24 cellular contexts compared by ENCODE assay signal in genomic region chr15:54277834-54278233, GRCh38.
DNase-seq lines count a peak whose midpoint lies in the region; ATAC-seq and TF ChIP-seq lines count a peak whose summit lies in the region.
"Had no signal": no experiment of that assay in that cellular context is flagged by ENCODE, and none has a peak within 500 bp of the region (broad histone marks: within the 10 kb centered on the region; RNA-seq: fewer than 3 reads in every experiment).

No MANE protein-coding gene starts in this region.

- DNase-seq in ascending aorta (ENCODE audit: low spot score in 2 of 2) (no peak), psoas muscle (no peak), aorta (no peak), KG1 (lab: John Stamatoyannopoulos, UW) (no peak)
- DNase-seq in activated T-cell treated with anti-CD3 and anti-CD28 coated beads, Interleukin-2, amount 50 U/mL, for 4 hours = no peak
- DNase-seq: 8988T; ACHN; AML-193; BE2C; CD4-positive, alpha-beta T cell; CD8-positive, alpha-beta memory T cell; DMS 273 treated with DMSO at 0.1 percent for 48 hours; DMS79; EL; GDM1; H9 had no signal

- no peaks in the 10 kb centered on the region for H3K36me3 Mint-ChIP-seq in activated T-cell treated with anti-CD3 and anti-CD28 coated beads, Interleukin-2, amount 50 U/mL, for 4 hours (ENCODE audit: insufficient read depth)
- H3K36me3 Mint-ChIP-seq: CD14-positive monocyte had no signal

- no peaks in the 10 kb centered on the region for H3K27me3 ChIP-seq in ascending aorta
- no peaks in the 10 kb centered on the region for H3K27me3 ChIP-seq in psoas muscle (ENCODE audit: insufficient read depth in 3 of 3, low read length in 2 of 3)
- H3K27me3 ChIP-seq in skeletal muscle tissue (ENCODE audit: control insufficient read depth in 3 of 3, insufficient read depth in 3 of 3, low read length in 3 of 3) = no peaks in the 10 kb centered on the region
- no peaks in the 10 kb centered on the region for H3K27me3 ChIP-seq in aorta (ENCODE audit: control insufficient read depth in 1 of 2, insufficient read depth in 2 of 2, low read length in 1 of 2)
- H3K27me3 ChIP-seq: BE2C; BLaER1 treated with 17β-estradiol and CSF1 and Interleukin-3, amounts not matched to agents 10 nM and 100 nM had no signal

- no peaks in the 10 kb centered on the region for H3K27me3 Mint-ChIP-seq in activated T-cell treated with anti-CD3 and anti-CD28 coated beads, Interleukin-2, amount 50 U/mL, for 4 hours (ENCODE audit: low read depth)
- H3K27me3 Mint-ChIP-seq: CD4-positive, alpha-beta T cell; CD8-positive, alpha-beta memory T cell had no signal

- peak overlapping the region; percentile 64 to 70 for H3K27ac ChIP-seq in ascending aorta
- H3K27ac ChIP-seq in psoas muscle = no peak overlapping the region
- peak overlapping the region; percentile 73 for H3K27ac ChIP-seq in skeletal muscle tissue (ENCODE audit: low read depth, low read length)
- peak overlapping the region in 1 of 2 donors; percentile 67 for H3K27ac ChIP-seq in aorta (ENCODE audit: low read depth in 1 of 2, low read length in 2 of 2)
- H3K27ac ChIP-seq: A549; BLaER1 treated with 17β-estradiol and CSF1 and Interleukin-3, amounts not matched to agents 10 nM and 100 nM had no signal

- H3K36me3 ChIP-seq in ascending aorta = no peaks in the 10 kb centered on the region
- H3K36me3 ChIP-seq in psoas muscle (ENCODE audit: insufficient read depth in 1 of 2, low read depth in 1 of 2) = no peaks in the 10 kb centered on the region
- no peaks in the 10 kb centered on the region for H3K36me3 ChIP-seq in skeletal muscle tissue (ENCODE audit: control insufficient read depth in 3 of 3, insufficient read depth in 3 of 3, low read length in 3 of 3)
- no peaks in the 10 kb centered on the region for H3K36me3 ChIP-seq in aorta (ENCODE audit: control insufficient read depth in 1 of 2, insufficient read depth in 2 of 2, low read length in 1 of 2)
- H3K36me3 ChIP-seq: BE2C; BLaER1 treated with 17β-estradiol and CSF1 and Interleukin-3, amounts not matched to agents 10 nM and 100 nM had no signal

- TF ChIP-seq CTCF in ascending aorta (IDR thresholded peaks at IDR 0.05) (no peak), psoas muscle (IDR thresholded peaks at IDR 0.05) (no peak)

- intact Hi-C loops in ascending aorta (cut with DNase I) (no loop called here), psoas muscle (cut with DNase I) (no loop called here), aorta (cut with DNase I) (no loop called here)

- H3K4me1 ChIP-seq in ascending aorta (no peaks in the 10 kb centered on the region), psoas muscle (no peaks in the 10 kb centered on the region), skeletal muscle tissue (ENCODE audit: control insufficient read depth in 3 of 3, insufficient read depth in 3 of 3, low read length in 3 of 3) (peaks cover 0 to 12% (median 0%) of the 10 kb centered on the region in 3 donors), aorta (ENCODE audit: control insufficient read depth in 1 of 2, insufficient read depth in 2 of 2, low read length in 2 of 2) (peaks cover 0 to 4% of the 10 kb centered on the region in 2 donors)
- H3K4me1 ChIP-seq: A549; BE2C; BLaER1 treated with 17β-estradiol and CSF1 and Interleukin-3, amounts not matched to agents 10 nM and 100 nM had no signal

- peak; percentile 60 to 97 (median 88) for ATAC-seq in psoas muscle
- ATAC-seq in aorta (ENCODE audit: low FRiP score) = peak; percentile 72
- ATAC-seq in activated T-cell treated with anti-CD3 and anti-CD28 coated beads, Interleukin-2, amount 50 U/mL, for 4 hours = no peak
- no peak for ATAC-seq in HG03108 (IDR thresholded peaks at IDR 0.05; ENCODE audit: unreplicated experiment)
- ATAC-seq: A549, GM12878, GM23338, HCT116 had no signal

- no peaks in the 10 kb centered on the region for H3K9me3 ChIP-seq in ascending aorta
- no peaks in the 10 kb centered on the region for H3K9me3 ChIP-seq in psoas muscle
- H3K9me3 ChIP-seq in skeletal muscle tissue (ENCODE audit: control insufficient read depth in 3 of 3, low read length in 3 of 3) = no peaks in the 10 kb centered on the region
- no peaks in the 10 kb centered on the region for H3K9me3 ChIP-seq in aorta (ENCODE audit: control insufficient read depth, low read length)
- H3K9me3 ChIP-seq: A549; BE2C; BLaER1 treated with 17β-estradiol and CSF1 and Interleukin-3, amounts not matched to agents 10 nM and 100 nM had no signal

- no peaks in the 10 kb centered on the region for H3K9me3 Mint-ChIP-seq in activated T-cell treated with anti-CD3 and anti-CD28 coated beads, Interleukin-2, amount 50 U/mL, for 4 hours
- H3K9me3 Mint-ChIP-seq: CD4-positive, alpha-beta T cell; H9 had no signal

- 39 to 73% (median 40%) methylated on average over 4 of the region's 4 CpGs for WGBS in psoas muscle, 3 donors
- WGBS in aorta, 2 donors = 12% methylated on average over 4 of the region's 4 CpGs

- H3K4me3 ChIP-seq in ascending aorta (no peak overlapping the region), psoas muscle (no peak overlapping the region), skeletal muscle tissue (ENCODE audit: low read length in 3 of 3) (no peak overlapping the region), aorta (ENCODE audit: low read length in 2 of 2) (no peak overlapping the region)
- H3K4me3 ChIP-seq: A549; BLaER1 treated with 17β-estradiol and CSF1 and Interleukin-3, amounts not matched to agents 10 nM and 100 nM; GM12878; GM23338 had no signal

- no peaks in the 10 kb centered on the region for H3K4me1 Mint-ChIP-seq in activated T-cell treated with anti-CD3 and anti-CD28 coated beads, Interleukin-2, amount 50 U/mL, for 4 hours (ENCODE audit: low read depth)
- H3K4me1 Mint-ChIP-seq: CD14-positive monocyte; CD8-positive, alpha-beta memory T cell; GM23338; H9 had no signal

- H3K9ac ChIP-seq in skeletal muscle tissue (ENCODE audit: low read depth in 1 of 3, low read length in 3 of 3) = no peak overlapping the region
- H3K9ac ChIP-seq: BLaER1 treated with 17β-estradiol and CSF1 and Interleukin-3, amounts not matched to agents 10 nM and 100 nM had no signal

- H3K4me3 Mint-ChIP-seq in activated T-cell treated with anti-CD3 and anti-CD28 coated beads, Interleukin-2, amount 50 U/mL, for 4 hours = no peak overlapping the region
- H3K4me3 Mint-ChIP-seq: CD14-positive monocyte; CD4-positive, alpha-beta T cell; CD8-positive, alpha-beta memory T cell; GM23338; H9 had no signal

Comparison
In these comparisons a context has a peak if more than half of its experiments do, and no peak if none do; other contexts are left out.
1. ATAC-seq: peak in psoas muscle (4 of 4) and aorta (single experiment); none in activated T-cell treated with anti-CD3 and anti-CD28 coated beads, Interleukin-2, amount 50 U/mL, for 4 hours (0 of 2) and HG03108 (single experiment).